2 cellular contexts compared by ENCODE assay signal in genomic region chr5:177113566-177114424, GRCh38.
TF ChIP-seq lines count a peak whose summit lies in the region.

No MANE protein-coding gene starts in this region.

TF ChIP-seq in GM23338, 12 proteins besides CTCF, POLR2A, EP300 and RAD21:
- no peak for TF ChIP-seq ZNF462 (CRISPR knock-in tag; IDR thresholded peaks at IDR 0.05)
- TF ChIP-seq ZNF331 (CRISPR knock-in tag; IDR thresholded peaks at IDR 0.05; ENCODE audit: low read depth), result no peak
- no peak for TF ChIP-seq CREB1 (CRISPR knock-in tag; IDR thresholded peaks at IDR 0.05; ENCODE audit: low read depth)
- no peak for TF ChIP-seq EZH2phosphoT487 (IDR thresholded peaks at IDR 0.05; ENCODE audit: unreplicated experiment)
- no peak for TF ChIP-seq NANOG (IDR thresholded peaks at IDR 0.05; ENCODE audit: borderline replicate concordance)
- no peak for TF ChIP-seq STAT1 (IDR thresholded peaks at IDR 0.05; ENCODE audit: unreplicated experiment)
- TF ChIP-seq REST (IDR thresholded peaks at IDR 0.05; ENCODE audit: unreplicated experiment), result no peak
- no peak for TF ChIP-seq POLR2AphosphoS5 (IDR thresholded peaks at IDR 0.05; ENCODE audit: low read depth)
- TF ChIP-seq ETS1 (IDR thresholded peaks at IDR 0.05), result no peak
- TF ChIP-seq ZNF114 (CRISPR knock-in tag; IDR thresholded peaks at IDR 0.05), result no peak
- no peak for TF ChIP-seq JUNB (IDR thresholded peaks at IDR 0.05; ENCODE audit: unreplicated experiment)
- no peak for TF ChIP-seq EZH2 (IDR thresholded peaks at IDR 0.05; ENCODE audit: low read depth, unreplicated experiment)

TF ChIP-seq in WTC11, 78 proteins besides CTCF, POLR2A, EP300 and RAD21:
- TF ChIP-seq ZNF121 (CRISPR knock-in tag; IDR thresholded peaks at IDR 0.05), result no peak
- TF ChIP-seq PRRX2 (CRISPR knock-in tag; IDR thresholded peaks at IDR 0.05), result no peak
- no peak for TF ChIP-seq MXD4 (CRISPR knock-in tag; IDR thresholded peaks at IDR 0.05; ENCODE audit: borderline replicate concordance)
- no peak for TF ChIP-seq ZBTB43 (CRISPR knock-in tag; IDR thresholded peaks at IDR 0.05)
- TF ChIP-seq GTF2I (CRISPR knock-in tag; conservative IDR thresholded peaks at IDR 0.05), result no peak
- TF ChIP-seq ZNF396 (CRISPR knock-in tag; IDR thresholded peaks at IDR 0.05; ENCODE audit: borderline replicate concordance), result no peak
- TF ChIP-seq ZNF138 (CRISPR knock-in tag; conservative IDR thresholded peaks at IDR 0.05), result no peak
- TF ChIP-seq FOXK1 (CRISPR knock-in tag; IDR thresholded peaks at IDR 0.05), result no peak
- no peak for TF ChIP-seq ZNF317 (CRISPR knock-in tag; IDR thresholded peaks at IDR 0.05; ENCODE audit: borderline replicate concordance, low read depth)
- TF ChIP-seq CREM (CRISPR knock-in tag; IDR thresholded peaks at IDR 0.05), result no peak
- TF ChIP-seq RORB (CRISPR knock-in tag; IDR thresholded peaks at IDR 0.05), result no peak
- no peak for TF ChIP-seq ZNF416 (CRISPR knock-in tag; IDR thresholded peaks at IDR 0.05)
- no peak for TF ChIP-seq E2F4 (CRISPR knock-in tag; IDR thresholded peaks at IDR 0.05; ENCODE audit: borderline replicate concordance, low read depth)
- no peak for TF ChIP-seq USF2 (CRISPR knock-in tag; IDR thresholded peaks at IDR 0.05)
- no peak for TF ChIP-seq IRF1 (CRISPR knock-in tag; IDR thresholded peaks at IDR 0.05)
- TF ChIP-seq ARID4B (CRISPR knock-in tag; IDR thresholded peaks at IDR 0.05; ENCODE audit: borderline replicate concordance), result no peak
- no peak for TF ChIP-seq FOXP4 (CRISPR knock-in tag; IDR thresholded peaks at IDR 0.05)
- no peak for TF ChIP-seq ERG (CRISPR knock-in tag; IDR thresholded peaks at IDR 0.05)
- no peak for TF ChIP-seq HMGA2 (CRISPR knock-in tag; IDR thresholded peaks at IDR 0.05)
TF ChIP-seq in WTC11: peak in this region for 0.
